In genomic region chr3:52073490-52073889, GRCh38 we compare ENCODE assay signal across 14 cellular contexts. TPM values are rescaled to one million over a fixed set of nuclear protein-coding genes. Genes with fewer than 3 reads are reported as not detected.
DNase-seq lines count a peak whose midpoint lies in the region; ATAC-seq and TF ChIP-seq lines count a peak whose summit lies in the region.
"Had no signal": no experiment of that assay in that cellular context is flagged by ENCODE, and none has a peak within 500 bp of the region (broad histone marks: within the 10 kb centered on the region; RNA-seq: fewer than 3 reads in every experiment).

No MANE protein-coding gene starts in this region.

- peak overlapping the region; percentile 100 for H3K27ac ChIP-seq in RWPE1
- H3K27ac ChIP-seq: GM23248 had no signal

- H3K9me3 Mint-ChIP-seq in nephron: no peaks in the 10 kb centered on the region
- H3K9me3 Mint-ChIP-seq: CD4-positive, alpha-beta T cell had no signal

- H3K36me3 Mint-ChIP-seq in nephron (ENCODE audit: low read depth): no peaks in the 10 kb centered on the region

- CTCF ChIA-PET in RWPE1 (lab: Yijun Ruan, JAX): no interaction called here

- intact Hi-C loops in left cardiac atrium (cut with DNase I): loop anchor here in 1 of 2 donors (5.0 kb wide), 1 partner anchor 34 kb away; no protein-coding TSS in a partner anchor

- no peak overlapping the region for H3K4me3 Mint-ChIP-seq in nephron
- H3K4me3 Mint-ChIP-seq: CD4-positive, alpha-beta T cell had no signal

- POLR2A ChIA-PET in RWPE1 (lab: Yijun Ruan, JAX; ENCODE audit: low non-redundant PET): no interaction called here

- ATAC-seq in left cardiac atrium (peak; percentile 58 to 60), GM19324 (IDR thresholded peaks at IDR 0.05; ENCODE audit: low FRiP score, unreplicated experiment) (no peak)

- H3K27me3 Mint-ChIP-seq in nephron (ENCODE audit: low read depth): peaks cover 3% of the 10 kb centered on the region
- H3K27me3 Mint-ChIP-seq: CD4-positive, alpha-beta T cell had no signal

- peak overlapping the region; percentile 75 to 99 (median 76) for H3K27ac Mint-ChIP-seq in nephron
- H3K27ac Mint-ChIP-seq: CD4-positive, alpha-beta T cell had no signal

- TF ChIP-seq CTCF in RWPE1 (conservative IDR thresholded peaks at IDR 0.05; ENCODE audit: low read depth) (no peak), nephron (IDR thresholded peaks at IDR 0.05; ENCODE audit: unreplicated experiment in 3 of 3) (no peak), GM20000 (IDR thresholded peaks at IDR 0.05; ENCODE audit: extremely low read depth, missing control alignments) (no peak)

- DNase-seq in CD1c-positive myeloid dendritic cell (ENCODE audit: extremely low spot score): peak; percentile 59
- DNase-seq in RWPE1 (ENCODE audit: low spot score): no peak
- DNase-seq in left cardiac atrium: peak; percentile 64
- DNase-seq in GM20000 (ENCODE audit: low spot score): no peak
- no peak for DNase-seq in HuH-7.5 (ENCODE audit: low spot score)
- DNase-seq in amygdala (lab: John Stamatoyannopoulos, UW): no peak
- DNase-seq: ACHN; BE2C; C1 segment of cervical spinal cord; Caco-2; CD4-positive, alpha-beta T cell; GM23248 had no signal

- H3K4me1 Mint-ChIP-seq in nephron: peaks cover 66% of the 10 kb centered on the region

RNA-seq across cellular contexts. Expression of gene DUSP7, which starts 17.1 kb away (rescaled TPM):
- total RNA-seq in left cardiac atrium: 10 to 100 TPM; 24.6 to 39.3 TPM

Comparison
In these comparisons a context has a peak if more than half of its experiments do, and no peak if none do; other contexts are left out.
1. DNase-seq: peak in CD1c-positive myeloid dendritic cell (single experiment) and left cardiac atrium (single experiment); none in RWPE1 (single experiment), GM20000 (single experiment), HuH-7.5 (single experiment) and amygdala (0 of 56).